In genomic region chr11:109784536-109784935, GRCh38 we compare ENCODE assay signal across 17 cellular contexts.
"Had no signal": no experiment of that assay in that cellular context is flagged by ENCODE, and none has a peak within 500 bp of the region (broad histone marks: within the 10 kb centered on the region; RNA-seq: fewer than 3 reads in every experiment).

No MANE protein-coding gene starts in this region.

- DNase-seq: activated CD4-positive, alpha-beta T cell treated with anti-CD3 and anti-CD28 coated beads for 48 hours; activated CD4-positive, CD25-positive, alpha-beta regulatory T cell; activated CD8-positive, alpha-beta T cell treated with anti-CD3 and anti-CD28 coated beads, Interleukin-2, amount 10 ng/mL, durations not matched to agents 7 days and 5 days; activated gamma-delta T cell; activated naive CD4-positive, alpha-beta T cell treated with anti-CD3 and anti-CD28 coated beads, Interleukin-2, amount 50 U/mL, for 16 hours; activated naive CD8-positive, alpha-beta T cell treated with anti-CD3 and anti-CD28 coated beads, Interleukin-2, amount 50 U/mL, for 24 hours; cerebellar nuclear complex; hippocampal formation; left ventricle myocardium inferior; mammary epithelial cell; ovary; stimulated activated CD4-positive, alpha-beta T cell treated with anti-CD3 and anti-CD28 coated beads, Interleukin-4, amount 100 ng/mL, for 24 hours; stimulated activated naive CD8-positive, alpha-beta T cell treated with anti-CD3 and anti-CD28 coated beads, Interleukin-15, Interleukin-2, amounts not matched to agents 100 U/mL and 50 U/mL, for 24 hours; thyroid gland; upper lobe of right lung had no signal

- ATAC-seq: activated CD8-positive, alpha-beta T cell treated with anti-CD3 and anti-CD28 coated beads, Interleukin-2, amount 10 ng/mL, durations not matched to agents 7 days and 5 days; activated naive CD8-positive, alpha-beta T cell treated with anti-CD3 and anti-CD28 coated beads, Interleukin-2, amount 50 U/mL, for 24 hours; stimulated activated naive CD8-positive, alpha-beta T cell treated with anti-CD3 and anti-CD28 coated beads, Interleukin-15, Interleukin-2, amounts not matched to agents 100 U/mL and 50 U/mL, for 24 hours; upper lobe of right lung had no signal

- H3K27me3 Mint-ChIP-seq: activated naive CD8-positive, alpha-beta T cell treated with anti-CD3 and anti-CD28 coated beads, Interleukin-2, amount 50 U/mL, for 24 hours had no signal

- H3K4me1 Mint-ChIP-seq: activated naive CD8-positive, alpha-beta T cell treated with anti-CD3 and anti-CD28 coated beads, Interleukin-2, amount 50 U/mL, for 24 hours; nephron had no signal

- H3K4me3 Mint-ChIP-seq: activated CD8-positive, alpha-beta T cell treated with anti-CD3 and anti-CD28 coated beads, Interleukin-2, amount 10 ng/mL, durations not matched to agents 7 days and 5 days; activated naive CD8-positive, alpha-beta T cell treated with anti-CD3 and anti-CD28 coated beads, Interleukin-2, amount 50 U/mL, for 24 hours; activated T-helper 1 cell treated with anti-CD3 and anti-CD28 coated beads, Interleukin-12 subunit alpha, Interleukin-12 subunit beta, Interleukin-2, Interleukin-4 antibody, amounts not matched to agents 30 ng/mL and 10 ng/mL and 1 ng/mL, durations not matched to agents 14 hours and 24 hours and 36 hours; nephron had no signal

- H3K9me3 Mint-ChIP-seq: activated naive CD8-positive, alpha-beta T cell treated with anti-CD3 and anti-CD28 coated beads, Interleukin-2, amount 50 U/mL, for 24 hours; activated T-helper 1 cell treated with anti-CD3 and anti-CD28 coated beads, Interleukin-12 subunit alpha, Interleukin-12 subunit beta, Interleukin-2, Interleukin-4 antibody, amounts not matched to agents 30 ng/mL and 10 ng/mL and 1 ng/mL, durations not matched to agents 14 hours and 24 hours and 36 hours; nephron had no signal

- H3K27ac Mint-ChIP-seq: activated CD8-positive, alpha-beta T cell treated with anti-CD3 and anti-CD28 coated beads, Interleukin-2, amount 10 ng/mL, durations not matched to agents 7 days and 5 days; activated naive CD8-positive, alpha-beta T cell treated with anti-CD3 and anti-CD28 coated beads, Interleukin-2, amount 50 U/mL, for 24 hours; activated T-helper 1 cell treated with anti-CD3 and anti-CD28 coated beads, Interleukin-12 subunit alpha, Interleukin-12 subunit beta, Interleukin-2, Interleukin-4 antibody, amounts not matched to agents 30 ng/mL and 10 ng/mL and 1 ng/mL, durations not matched to agents 14 hours and 24 hours and 36 hours had no signal
